13 cellular contexts compared by ENCODE assay signal in the genomic region with DNA sequence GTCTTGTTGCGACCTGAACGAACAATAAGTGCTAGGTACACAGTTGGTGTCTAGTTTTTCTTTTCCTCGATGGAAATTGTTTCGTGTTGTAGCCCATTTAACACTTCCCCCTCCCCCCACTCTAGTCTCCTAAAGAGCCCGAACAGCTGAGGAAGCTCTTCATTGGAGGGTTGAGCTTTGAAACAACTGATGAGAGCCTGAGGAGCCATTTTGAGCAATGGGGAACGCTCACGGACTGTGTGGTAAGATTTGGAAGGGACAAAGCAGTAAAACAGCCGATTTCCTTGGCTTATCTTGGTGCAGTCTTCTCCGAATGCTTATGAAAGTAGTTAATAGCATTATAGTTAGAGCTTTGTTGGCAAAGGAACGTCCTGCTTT. TPM values are rescaled to one million over a fixed set of nuclear protein-coding genes. Genes with fewer than 3 reads are reported as not detected.
DNase-seq lines count a peak whose midpoint lies in the region; ATAC-seq and TF ChIP-seq lines count a peak whose summit lies in the region.
"Not testable (repeated sequence)": the region's sequence is repeated elsewhere in the genome, so short reads cannot be mapped to it uniquely, and the experiment has no call there.
"Had no signal": no experiment of that assay in that cellular context is flagged by ENCODE, and none has a peak within 500 bp of the region (broad histone marks: within the 10 kb centered on the region; RNA-seq: fewer than 3 reads in every experiment).

No MANE protein-coding gene starts in this region.

- H3K4me3 Mint-ChIP-seq in WTC11: not testable (repeated sequence)

- H3K27ac Mint-ChIP-seq in WTC11: not testable (repeated sequence)

- H3K9me2 ChIP-seq in Loucy (replicated peaks; ENCODE audit: low read depth, low read length): not testable (repeated sequence)

- CTCF ChIA-PET in WTC11 (lab: Charles Lee): interaction anchor here (2.3 to 2.6 kb wide), 2 partner anchors 11 to 66 kb away, joined by 5 to 14 read pairs; no protein-coding TSS in a partner anchor

- H3K9me3 ChIP-seq in Loucy (ENCODE audit: insufficient read depth, low read depth, low read length); effector memory CD4-positive, alpha-beta T cell (ENCODE audit: control insufficient read depth, low read length); right cardiac atrium (ENCODE audit: control insufficient read depth, low read length); mucosa of descending colon; skeletal muscle satellite cell (replicated peaks; ENCODE audit: low read length): not testable (repeated sequence)

- not testable (repeated sequence) for H3F3A ChIP-seq in Loucy (ENCODE audit: low read depth)

- H3K36me3 ChIP-seq in GM06990 (ENCODE audit: control insufficient read depth, insufficient read depth, low read length) (peaks cover 18% of the 10 kb centered on the region), Loucy (ENCODE audit: insufficient read depth, low read length) (peaks cover 57% of the 10 kb centered on the region), skeletal muscle satellite cell (ENCODE audit: insufficient read depth, low read length) (peaks cover 49% of the 10 kb centered on the region)
- H3K36me3 ChIP-seq in effector memory CD4-positive, alpha-beta T cell (ENCODE audit: control insufficient read depth, insufficient read depth, low read length): peaks cover 45% of the 10 kb centered on the region
- H3K36me3 ChIP-seq in mucosa of descending colon (ENCODE audit: low read depth): not testable (repeated sequence)

- not testable (repeated sequence) for H2AFZ ChIP-seq in Loucy (ENCODE audit: low read length)

- H3K36me3 Mint-ChIP-seq in WTC11: not testable (repeated sequence)

- H3K79me2 ChIP-seq in Loucy (ENCODE audit: insufficient read depth, low read length): peaks cover 91% of the 10 kb centered on the region

- H3K4me1 ChIP-seq in Loucy (ENCODE audit: insufficient read depth, low read length, poor library complexity, severe bottlenecking): peaks cover 48% of the 10 kb centered on the region
- peaks cover 46% of the 10 kb centered on the region for H3K4me1 ChIP-seq in effector memory CD4-positive, alpha-beta T cell (ENCODE audit: control insufficient read depth, insufficient read depth, low read length, poor library complexity, severe bottlenecking)
- not testable (repeated sequence) for H3K4me1 ChIP-seq in right cardiac atrium (ENCODE audit: control insufficient read depth, insufficient read depth, low read length)
- peaks cover 59% of the 10 kb centered on the region for H3K4me1 ChIP-seq in mucosa of descending colon (ENCODE audit: low read depth)
- H3K4me1 ChIP-seq in skeletal muscle satellite cell (ENCODE audit: control insufficient read depth, insufficient read depth, low read length): peaks cover 36% of the 10 kb centered on the region

- intact Hi-C loops in right cardiac atrium (cut with DNase I): loop anchor here in 1 of 4 donors (10.0 kb wide), 1 partner anchor 84 kb away; the partner anchor contains the start of gene GPR84
- intact Hi-C loops in mucosa of descending colon (cut with DNase I, micrococcal nuclease): not testable (repeated sequence)

- H3K9me3 Mint-ChIP-seq in WTC11: not testable (repeated sequence)

- peak overlapping the region; percentile 93 for H3K9ac ChIP-seq in Loucy (ENCODE audit: low read depth, low read length, poor library complexity, severe bottlenecking)
- H3K9ac ChIP-seq in skeletal muscle satellite cell (ENCODE audit: low read depth, low read length): peak overlapping the region; percentile 98

- H3K4me3 ChIP-seq in GM06990 (replicated peaks; ENCODE audit: low read depth, low read length): peak overlapping the region; percentile 91
- peak overlapping the region; percentile 76 for H3K4me3 ChIP-seq in Loucy (ENCODE audit: low read length, poor library complexity, severe bottlenecking)
- H3K4me3 ChIP-seq in effector memory CD4-positive, alpha-beta T cell (ENCODE audit: insufficient read depth, low read depth, low read length, poor library complexity, severe bottlenecking): peak overlapping the region; percentile 85
- peak overlapping the region; percentile 91 for H3K4me3 ChIP-seq in right cardiac atrium (ENCODE audit: low read length)
- H3K4me3 ChIP-seq in mucosa of descending colon: peak overlapping the region; percentile 63
- H3K4me3 ChIP-seq in skeletal muscle satellite cell (ENCODE audit: low read length): peak overlapping the region; percentile 92

- POLR2A ChIA-PET in WTC11 (lab: Charles Lee): interaction anchor here (2.5 to 3.8 kb wide), 3 partner anchors 21 to 77 kb away, joined by 21 to 105 read pairs (median 40); partner anchors contain the start of gene COPZ1

- under 1% methylated on average over 10 of the region's 10 CpGs for WGBS in right cardiac atrium

- H3K4me2 ChIP-seq in Loucy (ENCODE audit: low read depth, low read length, poor library complexity, severe bottlenecking) (peak overlapping the region; percentile 96), skeletal muscle satellite cell (ENCODE audit: low read length) (peak overlapping the region; percentile 91)

- H3K27ac ChIP-seq in effector memory CD4-positive, alpha-beta T cell (ENCODE audit: insufficient read depth, low read length, poor library complexity, severe bottlenecking): peak overlapping the region; percentile 96
- peak overlapping the region; percentile 89 for H3K27ac ChIP-seq in right cardiac atrium (ENCODE audit: low read length)

- peaks cover 80% of the 10 kb centered on the region for H4K20me1 ChIP-seq in Loucy (ENCODE audit: insufficient read depth, low read length, poor library complexity, severe bottlenecking)

- ATAC-seq in WTC11, right cardiac atrium, mucosa of descending colon: not testable (repeated sequence)

- not testable (repeated sequence) for DNase-seq in GM06990 (ENCODE audit: extremely low read depth, insufficient read length); WTC11 (ENCODE audit: low spot score); effector memory CD4-positive, alpha-beta T cell; right cardiac atrium; mucosa of descending colon

- H3K4me1 Mint-ChIP-seq in WTC11: peaks cover 58% of the 10 kb centered on the region

- not testable (repeated sequence) for H3K27me3 ChIP-seq in GM06990 (replicated peaks; ENCODE audit: control insufficient read depth, insufficient read depth, low read length); effector memory CD4-positive, alpha-beta T cell (replicated peaks; ENCODE audit: control insufficient read depth, insufficient read depth, low read length, poor library complexity, severe bottlenecking); right cardiac atrium (ENCODE audit: control insufficient read depth, insufficient read depth); skeletal muscle satellite cell (ENCODE audit: control insufficient read depth, insufficient read depth, low read length)
- H3K27me3 ChIP-seq in Loucy (ENCODE audit: insufficient read depth, low read length, poor library complexity, severe bottlenecking): peaks cover 21% of the 10 kb centered on the region

- H3K27me3 Mint-ChIP-seq in WTC11 (ENCODE audit: low read depth): not testable (repeated sequence)

- not testable (repeated sequence) for TF ChIP-seq CTCF in GM06990 (IDR thresholded peaks at IDR 0.05; ENCODE audit: insufficient read depth, low read length, poor library complexity, severe bottlenecking); Loucy (conservative IDR thresholded peaks at IDR 0.05; ENCODE audit: low read length); WTC11 (IDR thresholded peaks at IDR 0.05); mucosa of descending colon (IDR thresholded peaks at IDR 0.05)

TF ChIP-seq in WTC11, 78 proteins besides CTCF, POLR2A, EP300 and RAD21 (continues in another document):
- TF ChIP-seq FOXP4 (CRISPR knock-in tag; IDR thresholded peaks at IDR 0.05): 0 out of 2 replicates have a peak, but pooled peaks have one; percentile 14
- peak; percentile 2; the same call in 1 of the 2 replicates for TF ChIP-seq ZNF671 (CRISPR knock-in tag; IDR thresholded peaks at IDR 0.05)

RNA-seq across cellular contexts. Expression of gene HNRNPA1, which starts 0.7 kb away (rescaled TPM):
- total RNA-seq in WTC11 (2021) (2,589 to 2,788 TPM (median 2,737 TPM) in 3 replicates), right cardiac atrium (100 to 1,000 TPM; 425 to 572 (median 530) TPM), mucosa of descending colon (100 to 1,000 TPM; 580 to 894 (median 610) TPM)
- 405 TPM for polyA plus RNA-seq in right cardiac atrium
- 230 and 240 TPM in 2 replicates for total RNA-seq in skeletal muscle satellite cell (2012; rRNA removed)

RNA-seq across cellular contexts. Expression of gene CBX5, which starts 1.3 kb away (rescaled TPM):
- total RNA-seq in WTC11 (2021) (182 to 218 TPM (median 216 TPM) in 3 replicates), right cardiac atrium (10 to 100 TPM; 55.1 to 68.2 (median 57.1) TPM), mucosa of descending colon (10 to 100 TPM; 37.1 to 56.9 (median 50.5) TPM)
- 23.0 TPM for polyA plus RNA-seq in right cardiac atrium
- total RNA-seq in skeletal muscle satellite cell (2012; rRNA removed): 33.0 and 35.6 TPM in 2 replicates

RNA-seq across cellular contexts. Expression of gene NFE2, which starts 19.6 kb away (rescaled TPM):
- total RNA-seq in WTC11 (2021) (2.4 to 3.0 TPM (median 3.0 TPM) in 3 replicates), right cardiac atrium (under 1 TPM; 0.28 to 0.97 (median 0.37) TPM), mucosa of descending colon (under 1 TPM in 2 of 3 donors, not detected in 1; 0.25 to 0.31 TPM)
- 0.32 TPM for polyA plus RNA-seq in right cardiac atrium
- total RNA-seq in skeletal muscle satellite cell (2012; rRNA removed): not detected in 2 replicates
- total RNA-seq: activated B cell treated with CpG ODN at 0.5 μM for 24 hours; activated CD8-positive, alpha-beta memory T cell treated with anti-CD3 and anti-CD28 coated beads, Interleukin-2, amount 10 ng/mL, durations not matched to agents 7 days and 5 days; chondrocyte; glomerular endothelial cell; lung microvascular endothelial cell; pulmonary artery endothelial cell had no signal

RNA-seq across cellular contexts. Expression of gene COPZ1, which starts 43.7 kb away (rescaled TPM):
- total RNA-seq in WTC11 (2021) (98.2 to 116 TPM (median 115 TPM) in 3 replicates), right cardiac atrium (100 to 1,000 TPM; 103 to 120 (median 119) TPM), mucosa of descending colon (100 to 1,000 TPM in 2 of 3 donors, 10 to 100 TPM in 1; 84.0 to 115 (median 104) TPM)
- polyA plus RNA-seq in right cardiac atrium: 112 TPM
- total RNA-seq in skeletal muscle satellite cell (2012; rRNA removed): 109 and 115 TPM in 2 replicates
